ENCODE assay signal across 8 cellular contexts in the genomic region with DNA sequence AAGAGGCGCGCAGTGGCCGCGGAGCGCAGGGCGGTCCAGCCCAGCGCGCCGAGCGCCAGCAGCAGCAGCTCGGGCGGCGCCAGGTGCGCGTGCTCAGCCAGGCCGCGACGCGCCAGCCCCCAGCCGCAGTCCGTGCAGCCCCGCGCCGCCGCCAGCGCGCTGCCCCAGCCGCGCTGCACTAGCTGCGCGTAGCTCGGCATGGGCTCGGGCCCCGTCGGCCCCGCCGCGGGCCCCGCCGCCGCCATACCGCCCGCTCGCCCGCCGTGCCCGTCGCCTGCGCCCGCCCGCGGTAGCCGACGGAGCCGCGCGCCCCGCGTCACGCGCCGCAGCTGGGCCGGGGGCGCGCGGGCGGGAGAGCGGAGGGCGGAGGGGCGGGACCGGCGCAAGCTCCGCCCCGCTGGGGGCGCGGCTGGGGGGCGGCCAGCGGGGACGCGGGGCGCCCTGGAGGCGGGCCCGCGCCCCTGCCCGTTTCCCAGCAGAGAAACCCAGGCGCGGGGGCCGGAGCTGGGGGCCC. TPM values are rescaled to one million over a fixed set of nuclear protein-coding genes. Genes with fewer than 3 reads are reported as not detected.
A peak's percentile ranks its signal among the peaks of the same experiment; 100 is the strongest.
DNase-seq lines count a peak whose midpoint lies in the region; ATAC-seq and TF ChIP-seq lines count a peak whose summit lies in the region.

Gene CERS1, minus strand, starts transcription at position 331 of the 514 bp plus-strand sequence. Its CDS starts 86 bp downstream, at position 245.

- H2AFZ ChIP-seq in SK-N-SH (ENCODE audit: low read depth), result no peak within 1 kb of the TSS; the same call in 1 of the 2 replicates

- H3K27me3 ChIP-seq in SK-N-SH (ENCODE audit: insufficient read depth) (no peaks in the 10 kb centered on the region), prostate gland (replicated peaks; ENCODE audit: insufficient read depth) (no peaks in the 10 kb centered on the region)

- peak within 1 kb of the TSS; percentile 98 for H3K4me2 ChIP-seq in SK-N-SH

- no peak for TF ChIP-seq RAD21 in SK-N-SH (IDR thresholded peaks at IDR 0.05; ENCODE audit: low read length)

- H3K36me3 Mint-ChIP-seq in T-helper 2 cell treated with Interferon-gamma antibody and Interleukin-4, amounts not matched to agents 5 μg/mL and 100 μg/mL, for 36 hours (ENCODE audit: low read depth), result no peaks in the 10 kb centered on the region

- peaks cover 9% of the 10 kb centered on the region for H3F3A ChIP-seq in SK-N-SH (replicated peaks; ENCODE audit: insufficient read depth)

- H3K27ac ChIP-seq in SK-N-SH (ENCODE audit: low read depth in 2 of 2, low read length in 1 of 2) (peak within 1 kb of the TSS in 1 of 2 experiments; percentile 65; a peak in 1 of 4 replicates), prostate gland (no peak within 1 kb of the TSS)

- intact Hi-C loops in prostate gland (cut with DNase I), result no loop called here

- POLR2A ChIA-PET in SK-N-SH (lab: Yijun Ruan, JAX), result interaction anchor here (1.5 to 1.7 kb wide), 2 partner anchors 20 to 23 kb away, joined by 4 to 8 read pairs; partner anchors contain the start of genes COPE and DDX49

- H3K9ac ChIP-seq in SK-N-SH, result no peak within 1 kb of the TSS; the same call in 1 of the 2 replicates

- no peak for DNase-seq in T-helper 2 cell treated with Interferon-gamma antibody and Interleukin-4, amounts not matched to agents 5 μg/mL and 100 μg/mL, for 36 hours (ENCODE audit: low spot score)
- DNase-seq in T-helper 2 cell (no peak), SK-N-SH (peak; percentile 95), fibroblast of villous mesenchyme (ENCODE audit: low read depth) (peak; percentile 10), prostate gland (ENCODE audit: low spot score) (no peak), amniotic stem cell (lab: John Stamatoyannopoulos, UW) (no peak)

- H3K4me3 Mint-ChIP-seq in T-helper 2 cell treated with Interferon-gamma antibody and Interleukin-4, amounts not matched to agents 5 μg/mL and 100 μg/mL, for 36 hours, result peak within 1 kb of the TSS; percentile 68

- H3K27ac Mint-ChIP-seq in T-helper 2 cell treated with Interferon-gamma antibody and Interleukin-4, amounts not matched to agents 5 μg/mL and 100 μg/mL, for 36 hours, result no peak within 1 kb of the TSS

- peaks cover 2% of the 10 kb centered on the region for H3K4me1 Mint-ChIP-seq in T-helper 2 cell treated with Interferon-gamma antibody and Interleukin-4, amounts not matched to agents 5 μg/mL and 100 μg/mL, for 36 hours (ENCODE audit: low read depth)

- H3K4me1 ChIP-seq in SK-N-SH (ENCODE audit: control insufficient read depth in 1 of 2, insufficient read depth in 2 of 2, low read depth in 1 of 2, low read length in 1 of 2), result peaks cover 0 to 24% of the 10 kb centered on the region in 2 experiments; a peak in 1 of 4 replicates
- peaks cover 4% of the 10 kb centered on the region for H3K4me1 ChIP-seq in prostate gland (replicated peaks)

- H3K9me3 ChIP-seq in SK-N-SH (no peaks in the 10 kb centered on the region), prostate gland (no peaks in the 10 kb centered on the region)

- ATAC-seq in HG03097 (IDR thresholded peaks at IDR 0.05; ENCODE audit: low FRiP score, unreplicated experiment), result no peak
- no peak for ATAC-seq in GM21390 (IDR thresholded peaks at IDR 0.05; ENCODE audit: unreplicated experiment)

- 13% methylated on average over 8 of the region's 88 CpGs for WGBS in SK-N-SH (ENCODE audit: low lambda C conversion rate)
- WGBS in prostate gland, result 2% methylated on average over 53 of the region's 88 CpGs

- peaks cover 0 to 15% of the 10 kb centered on the region in 2 experiments for H3K36me3 ChIP-seq in SK-N-SH (replicated peaks in 1 of 2; ENCODE audit: control insufficient read depth in 1 of 2, insufficient read depth in 2 of 2, low read length in 1 of 2)
- peaks cover 0 to 5% of the 10 kb centered on the region in 2 donors for H3K36me3 ChIP-seq in prostate gland

- no peaks in the 10 kb centered on the region for H3K9me3 Mint-ChIP-seq in T-helper 2 cell treated with Interferon-gamma antibody and Interleukin-4, amounts not matched to agents 5 μg/mL and 100 μg/mL, for 36 hours

- CTCF ChIA-PET in SK-N-SH (lab: Yijun Ruan, JAX), result interaction anchor here (0.9 to 6.3 kb wide), 16 partner anchors 9 to 306 kb away, joined by 3 to 76 read pairs (median 12); partner anchors contain the start of genes COPE, DDX49 and REX1BD

- H3K9me2 ChIP-seq in SK-N-SH, result no peaks in the 10 kb centered on the region

- no peak for TF ChIP-seq POLR2A in prostate gland (IDR thresholded peaks at IDR 0.05)

- TF ChIP-seq CTCF in SK-N-SH (IDR thresholded peaks at IDR 0.05) (no peak), fibroblast of villous mesenchyme (IDR thresholded peaks at IDR 0.05; ENCODE audit: insufficient read depth, low read depth, low read length) (no peak), prostate gland (IDR thresholded peaks at IDR 0.05) (no peak)

- peaks cover 30% of the 10 kb centered on the region for H3K27me3 Mint-ChIP-seq in T-helper 2 cell treated with Interferon-gamma antibody and Interleukin-4, amounts not matched to agents 5 μg/mL and 100 μg/mL, for 36 hours (ENCODE audit: low read depth)

- no peaks in the 10 kb centered on the region for H3K79me2 ChIP-seq in SK-N-SH (ENCODE audit: insufficient read depth)

- TF ChIP-seq EP300 in SK-N-SH (IDR thresholded peaks at IDR 0.05; ENCODE audit: borderline replicate concordance in 1 of 2, low read depth in 1 of 2, low read length in 1 of 2), result no peak

- H4K20me1 ChIP-seq in SK-N-SH (ENCODE audit: insufficient read depth), result no peaks in the 10 kb centered on the region

- peak within 1 kb of the TSS; percentile 61 to 72 for H3K4me3 ChIP-seq in SK-N-SH (ENCODE audit: low read depth in 2 of 2, low read length in 1 of 2)
- H3K4me3 ChIP-seq in fibroblast of villous mesenchyme (ENCODE audit: low read depth, low read length), result peak within 1 kb of the TSS; percentile 53
- peak within 1 kb of the TSS; percentile 8 to 29 for H3K4me3 ChIP-seq in prostate gland

TF ChIP-seq in SK-N-SH, 30 proteins besides CTCF, POLR2A, EP300 and RAD21:
- TF ChIP-seq USF1 (IDR thresholded peaks at IDR 0.05; ENCODE audit: borderline replicate concordance, low read depth) (no peak), JUND (IDR thresholded peaks at IDR 0.05) (no peak), TCF12 (IDR thresholded peaks at IDR 0.05) (no peak), USF2 (IDR thresholded peaks at IDR 0.05; ENCODE audit: borderline replicate concordance, low read depth, low read length) (no peak), CHD2 (IDR thresholded peaks at IDR 0.05; ENCODE audit: low read length, partially characterized antibody) (no peak), GABPA (IDR thresholded peaks at IDR 0.05; ENCODE audit: low read depth) (no peak), RFX5 (IDR thresholded peaks at IDR 0.05; ENCODE audit: low read length) (no peak), MEF2A (IDR thresholded peaks at IDR 0.05; ENCODE audit: borderline replicate concordance, low read depth) (no peak), MAX (IDR thresholded peaks at IDR 0.05; ENCODE audit: low read depth) (no peak), FOXM1 (IDR thresholded peaks at IDR 0.05; ENCODE audit: low read depth) (no peak), NRF1 (IDR thresholded peaks at IDR 0.05; ENCODE audit: low read depth, low read length) (no peak)

RNA-seq across cellular contexts. Expression of gene CERS1, which starts in this region (rescaled TPM):
- 5.4 and 7.3 TPM in 2 replicates for polyA plus RNA-seq in SK-N-SH (2012; rRNA removed)
- polyA plus RNA-seq in SK-N-SH (2012; cell fraction: cytosol; rRNA removed), result 3.7 and 5.1 TPM in 2 replicates
- polyA plus RNA-seq in SK-N-SH (2012; cell fraction: nucleus; rRNA removed), result 6.2 and 6.4 TPM in 2 replicates
- total RNA-seq in fibroblast of villous mesenchyme (0.32 and 1.3 TPM in 2 replicates), prostate gland (10 to 100 TPM in 1 of 2 donors, not detected in 1; 38.7 TPM)

Comparison
In these comparisons a context has a peak if more than half of its experiments do, and no peak if none do; other contexts are left out.
1. DNase-seq: peak in SK-N-SH (single experiment) and fibroblast of villous mesenchyme (single experiment); none in T-helper 2 cell treated with Interferon-gamma antibody and Interleukin-4, amounts not matched to agents 5 μg/mL and 100 μg/mL, for 36 hours (single experiment), T-helper 2 cell (0 of 5), prostate gland (single experiment) and amniotic stem cell (single experiment).
2. Peak in every context shown above with its lines, with median percentiles within 50 percentile points of each other: H3K4me3 ChIP-seq.